Comparison of ENCODE assay signal across 32 cellular contexts in genomic region chrX:154791467-154791866, GRCh38. TPM values are rescaled to one million over a fixed set of nuclear protein-coding genes. Genes with fewer than 3 reads are reported as not detected.
"Had no signal": no experiment of that assay in that cellular context is flagged by ENCODE, and none has a peak within 500 bp of the region (broad histone marks: within the 10 kb centered on the region; RNA-seq: fewer than 3 reads in every experiment).

No MANE protein-coding gene starts in this region.

- H3K9me3 ChIP-seq: breast epithelium, SJCRH30, SK-N-SH had no signal

- H3K4me3 ChIP-seq: breast epithelium, SJCRH30 had no signal

- H3K27ac ChIP-seq: breast epithelium, KMS-11, SJCRH30, VCaP had no signal

- DNase-seq: activated CD4-positive, alpha-beta memory T cell treated with anti-CD3 and anti-CD28 coated beads, Interleukin-2, amount 10 ng/mL, durations not matched to agents 7 days and 5 days; activated CD4-positive, alpha-beta T cell treated with anti-CD3 and anti-CD28 coated beads, Interleukin-2, amount 10 ng/mL, durations not matched to agents 7 days and 5 days; activated CD4-positive, CD25-positive, alpha-beta regulatory T cell; activated gamma-delta T cell; activated naive CD4-positive, alpha-beta T cell treated with anti-CD3 and anti-CD28 coated beads, Interleukin-2, amount 10 ng/mL, durations not matched to agents 7 days and 5 days; activated T-cell treated with anti-CD3 and anti-CD28 coated beads for 4 hours; activated T-cell treated with anti-CD3 and anti-CD28 coated beads, Interleukin-2, amount 50 U/mL, for 48 hours; anterior cingulate cortex; central memory CD4-positive, alpha-beta T cell; NCI-H1092; NCI-H1417; NCI-H1930; NCI-H2171 treated with DMSO at 0.1 percent for 48 hours; NCI-H226; NCI-H510A; NCI-H526 treated with DMSO at 0.1 percent for 48 hours; NCI-H82; Right ventricle myocardium superior; RPMI8226; SJCRH30; SK-N-SH; T-helper 1 cell had no signal

- H3K27me3 ChIP-seq: SJCRH30 had no signal

- H3K36me3 ChIP-seq: breast epithelium, SJCRH30 had no signal

- H3K9ac ChIP-seq: KMS-11, SK-N-SH had no signal

- H3K4me2 ChIP-seq: KMS-11, SK-N-SH had no signal

- H3K4me1 ChIP-seq: breast epithelium, SJCRH30 had no signal

RNA-seq across cellular contexts. Expression of gene MPP1, which starts 13.8 kb away (rescaled TPM):
- total RNA-seq: SJCRH30 had no signal

RNA-seq across cellular contexts. Expression of gene GAB3, which starts 40.6 kb away (rescaled TPM):
- total RNA-seq: SJCRH30 had no signal

RNA-seq across cellular contexts. Expression of gene SMIM9, which starts 43.0 kb away (rescaled TPM):
- total RNA-seq: activated CD4-positive, alpha-beta memory T cell treated with anti-CD3 and anti-CD28 coated beads, Interleukin-2, amount 10 ng/mL, durations not matched to agents 7 days and 5 days; activated CD4-positive, alpha-beta T cell treated with anti-CD3 and anti-CD28 coated beads, Interleukin-2, amount 10 ng/mL, durations not matched to agents 7 days and 5 days; activated CD8-positive, alpha-beta memory T cell treated with anti-CD3 and anti-CD28 coated beads for 36 hours; activated naive CD8-positive, alpha-beta T cell treated with anti-CD3 and anti-CD28 coated beads for 36 hours; activated T-helper 17 cell treated with anti-CD3 and anti-CD28 coated beads, Interleukin-2, amount 50 U/mL, for 72 hours; breast epithelium; MCF 10A; OCI-LY7; Right ventricle myocardium superior; SJCRH30; T-helper 2 cell treated with Interferon-gamma antibody and Interleukin-4, amounts not matched to agents 100 ng/mL and 5 ng/mL, for 36 hours had no signal
- polyA plus RNA-seq: adipose tissue, SK-N-SH had no signal
